8 cellular contexts compared by ENCODE assay signal in genomic region chrX:63754141-63754859, GRCh38. TPM values are rescaled to one million over a fixed set of nuclear protein-coding genes. Genes with fewer than 3 reads are reported as not detected.
A peak's percentile ranks its signal among the peaks of the same experiment; 100 is the strongest.
DNase-seq lines count a peak whose midpoint lies in the region; ATAC-seq lines count a peak whose summit lies in the region.

No MANE protein-coding gene starts in this region.

- peak overlapping the region; percentile 68 for H3K27ac ChIP-seq in substantia nigra (ENCODE audit: low read depth, low read length, poor library complexity, severe bottlenecking)

- intact Hi-C loops in Right ventricle myocardium inferior (cut with DNase I) (loop anchor here (5.0 to 10.0 kb wide), 2 partner anchors 42 to 99 kb away; no protein-coding TSS in a partner anchor), cardiac septum (cut with DNase I) (no loop called here)

- DNase-seq in Right ventricle myocardium inferior (ENCODE audit: missing footprints), result no peak
- DNase-seq in cardiac septum (ENCODE audit: low spot score), result no peak
- peak in 4 of 5 donors; percentile 2 to 23 (median 6) for DNase-seq in T-helper 1 cell
- peak; percentile 44 for DNase-seq in cerebellar cortex (ENCODE audit: low spot score)
- DNase-seq in medulla oblongata (ENCODE audit: extremely low spot score), result peak; percentile 28
- DNase-seq in substantia nigra (lab: John Stamatoyannopoulos, UW), result peak in 11 of 49 donors; percentile 7 to 51 (median 36)
- DNase-seq in putamen (ENCODE audit: low spot score), result no peak

- ATAC-seq in Right ventricle myocardium inferior, result peak; percentile 46
- peak; percentile 31 for ATAC-seq in HG03139 (IDR thresholded peaks at IDR 0.05; ENCODE audit: unreplicated experiment)

RNA-seq across cellular contexts. Expression of gene ARHGEF9, which starts 30.7 kb away (rescaled TPM):
- 38.0 TPM for total RNA-seq in Right ventricle myocardium inferior
- total RNA-seq in cardiac septum, result 55.8 TPM

Comparison
In these comparisons a context has a peak if more than half of its experiments do, and no peak if none do; other contexts are left out.
1. DNase-seq: peak in T-helper 1 cell (4 of 5), cerebellar cortex (single experiment) and medulla oblongata (single experiment); none in Right ventricle myocardium inferior (single experiment), cardiac septum (single experiment) and putamen (single experiment).